Comparison of ENCODE assay signal across 2 cellular contexts in genomic region chr7:111929258-111929657, GRCh38.
TF ChIP-seq lines count a peak whose summit lies in the region.

No MANE protein-coding gene starts in this region.

TF ChIP-seq in SK-N-SH, 30 proteins besides CTCF, POLR2A, EP300 and RAD21 (continued from another document):
- TF ChIP-seq IRF3 (IDR thresholded peaks at IDR 0.05; ENCODE audit: low read depth, low read length) (no peak), MEF2A (IDR thresholded peaks at IDR 0.05; ENCODE audit: borderline replicate concordance, low read depth) (no peak), RXRA (IDR thresholded peaks at IDR 0.05; ENCODE audit: borderline replicate concordance, low read depth) (no peak), RCOR1 (IDR thresholded peaks at IDR 0.05; ENCODE audit: low read length) (no peak), GABPA (IDR thresholded peaks at IDR 0.05; ENCODE audit: low read depth) (no peak), USF2 (IDR thresholded peaks at IDR 0.05; ENCODE audit: borderline replicate concordance, low read depth, low read length) (no peak), USF1 (IDR thresholded peaks at IDR 0.05; ENCODE audit: borderline replicate concordance, low read depth) (no peak), EZH2phosphoT487 (IDR thresholded peaks at IDR 0.05; ENCODE audit: borderline replicate concordance, low read depth) (no peak), SIN3A (IDR thresholded peaks at IDR 0.05; ENCODE audit: borderline replicate concordance, low read depth, low read length) (no peak), REST (IDR thresholded peaks at IDR 0.05; ENCODE audit: low read depth, low read length) (no peak), SMC3 (IDR thresholded peaks at IDR 0.05; ENCODE audit: low read depth, low read length) (no peak), CHD2 (IDR thresholded peaks at IDR 0.05; ENCODE audit: low read length, partially characterized antibody) (no peak), FOXM1 (IDR thresholded peaks at IDR 0.05; ENCODE audit: low read depth) (no peak), ZBTB33 (IDR thresholded peaks at IDR 0.05; ENCODE audit: borderline replicate concordance, low read depth) (no peak), TCF12 (IDR thresholded peaks at IDR 0.05) (no peak), JUND (IDR thresholded peaks at IDR 0.05) (no peak), MAX (IDR thresholded peaks at IDR 0.05; ENCODE audit: low read depth) (no peak)

TF ChIP-seq in SK-N-SH treated with all-trans-retinoic acid at 6 μM for 48 hours, 23 proteins besides CTCF, POLR2A, EP300 and RAD21 (continued from another document):
- TF ChIP-seq POU6F1 (CRISPR knock-in tag; IDR thresholded peaks at IDR 0.05; ENCODE audit: borderline replicate concordance, low read depth), result no peak
- TF ChIP-seq PPARA (CRISPR knock-in tag; IDR thresholded peaks at IDR 0.05; ENCODE audit: borderline replicate concordance), result no peak
- TF ChIP-seq TCF4 (CRISPR knock-in tag; IDR thresholded peaks at IDR 0.05; ENCODE audit: borderline replicate concordance), result no peak
- TF ChIP-seq ZFP30 (CRISPR knock-in tag; IDR thresholded peaks at IDR 0.05), result no peak
- TF ChIP-seq TOX (CRISPR knock-in tag; IDR thresholded peaks at IDR 0.05; ENCODE audit: borderline replicate concordance), result no peak
- TF ChIP-seq OSR1 (CRISPR knock-in tag; IDR thresholded peaks at IDR 0.05), result no peak
- TF ChIP-seq TSHZ2 (CRISPR knock-in tag; IDR thresholded peaks at IDR 0.05), result no peak
- no peak for TF ChIP-seq ZNF70 (CRISPR knock-in tag; IDR thresholded peaks at IDR 0.05)
- no peak for TF ChIP-seq CSRNP3 (CRISPR knock-in tag; IDR thresholded peaks at IDR 0.05)
- TF ChIP-seq CREB5 (CRISPR knock-in tag; IDR thresholded peaks at IDR 0.05; ENCODE audit: low read depth), result no peak
